Comparison of ENCODE assay signal across 12 cellular contexts in the genomic region with DNA sequence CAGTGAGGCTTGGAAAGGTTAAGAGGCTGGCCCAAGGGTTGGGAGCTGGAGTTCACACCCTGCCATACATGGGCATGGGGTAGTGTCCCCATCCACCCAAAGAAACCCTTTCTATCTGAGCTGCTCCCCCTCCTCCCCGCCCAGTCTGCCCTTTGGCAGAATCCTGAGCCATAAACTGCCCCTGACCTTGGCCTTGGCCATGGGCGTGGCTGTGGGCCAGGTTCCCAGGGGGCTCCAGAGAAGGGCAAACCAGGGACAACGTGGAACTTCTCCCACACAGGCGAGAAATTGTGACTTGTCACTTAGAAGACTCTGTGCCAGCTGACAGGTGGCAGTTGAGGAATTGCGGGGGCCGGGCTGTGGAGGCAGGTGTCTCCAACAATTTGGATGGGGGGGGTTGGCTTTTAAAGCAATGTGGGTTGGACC. TPM values are rescaled to one million over a fixed set of nuclear protein-coding genes. Genes with fewer than 3 reads are reported as not detected.
DNase-seq lines count a peak whose midpoint lies in the region; ATAC-seq and TF ChIP-seq lines count a peak whose summit lies in the region.
"Had no signal": no experiment of that assay in that cellular context is flagged by ENCODE, and none has a peak within 500 bp of the region (broad histone marks: within the 10 kb centered on the region; RNA-seq: fewer than 3 reads in every experiment).

No MANE protein-coding gene starts in this region.

- H3K9ac ChIP-seq in mesenchymal stem cell (ENCODE audit: low read length) = no peak overlapping the region

- no peak overlapping the region for H3K18ac ChIP-seq in mesenchymal stem cell (ENCODE audit: low read depth in 1 of 2, low read length in 2 of 2)

- H2AK5ac ChIP-seq in mesenchymal stem cell (ENCODE audit: low read length, severe bottlenecking) = no peak overlapping the region

- no peak overlapping the region for H3K14ac ChIP-seq in mesenchymal stem cell (ENCODE audit: low read length in 2 of 2)

- WGBS in mesenchymal stem cell = 87% methylated on average over 6 of the region's 6 CpGs

- H3K23ac ChIP-seq in mesenchymal stem cell (ENCODE audit: low read length in 2 of 2) = no peak overlapping the region

- H2BK12ac ChIP-seq in mesenchymal stem cell (ENCODE audit: low read length in 2 of 2) = no peak overlapping the region

- H4K8ac ChIP-seq in mesenchymal stem cell (ENCODE audit: low read length) = no peak overlapping the region

- peak; percentile 58 for DNase-seq in D341Med (ENCODE audit: low spot score)
- DNase-seq in Peyer's patch = no peak
- no peak for DNase-seq in endothelial cell (ENCODE audit: low spot score)
- DNase-seq in putamen (ENCODE audit: low spot score) = peak; percentile 79
- no peak for DNase-seq in mesenchymal stem cell
- no peak for DNase-seq in NCI-H446 (lab: John Stamatoyannopoulos, UW)
- DNase-seq in GM03348 (ENCODE audit: low spot score) = no peak
- DNase-seq: effector CD4-positive, alpha-beta T cell; KG1; NCI-H526 treated with DMSO at 0.1 percent for 48 hours; tibial artery had no signal

- no peaks in the 10 kb centered on the region for H3K9me3 Mint-ChIP-seq in endothelial cell (ENCODE audit: unreplicated experiment)

- no peak overlapping the region for H2BK5ac ChIP-seq in mesenchymal stem cell (ENCODE audit: low read depth, low read length, poor library complexity, severe bottlenecking)

- H3K79me1 ChIP-seq in mesenchymal stem cell (replicated peaks; ENCODE audit: low read length, poor library complexity, severe bottlenecking) = no peaks in the 10 kb centered on the region

- peaks cover 22% of the 10 kb centered on the region for H3K36me3 Mint-ChIP-seq in endothelial cell (ENCODE audit: low read depth, unreplicated experiment)

- no peak overlapping the region for H3K4ac ChIP-seq in mesenchymal stem cell (ENCODE audit: low read depth in 1 of 2, low read length in 2 of 2)

- H3K27me3 ChIP-seq in Peyer's patch (peaks cover 0 to 3% of the 10 kb centered on the region in 2 donors), mesenchymal stem cell (ENCODE audit: control insufficient read depth in 1 of 2, insufficient read depth in 1 of 2, low read length in 2 of 2) (peaks cover 18 to 28% of the 10 kb centered on the region in 2 experiments)

- H3K27me3 Mint-ChIP-seq in endothelial cell (ENCODE audit: unreplicated experiment) = peaks cover 7% of the 10 kb centered on the region

- no peak for ATAC-seq in HG02571 (IDR thresholded peaks at IDR 0.05; ENCODE audit: unreplicated experiment)

- no peaks in the 10 kb centered on the region for H3K36me3 ChIP-seq in Peyer's patch
- H3K36me3 ChIP-seq in mesenchymal stem cell (ENCODE audit: control insufficient read depth in 1 of 2, insufficient read depth in 2 of 2, low read depth in 1 of 2, low read length in 2 of 2) = no peaks in the 10 kb centered on the region
- H3K36me3 ChIP-seq: tibial artery had no signal

- peaks cover 69% of the 10 kb centered on the region for H3K4me1 Mint-ChIP-seq in endothelial cell (ENCODE audit: unreplicated experiment)

- peak overlapping the region; percentile 72 for H3K27ac Mint-ChIP-seq in endothelial cell (ENCODE audit: unreplicated experiment)

- no peak for TF ChIP-seq POLR2A in Peyer's patch (IDR thresholded peaks at IDR 0.05)

- H4K91ac ChIP-seq in mesenchymal stem cell (ENCODE audit: low read length) = no peak overlapping the region

- peak overlapping the region; percentile 11 for H3K4me3 Mint-ChIP-seq in endothelial cell (ENCODE audit: unreplicated experiment)

- H3K27ac ChIP-seq in Peyer's patch = peak overlapping the region; percentile 79 to 92 (median 82)
- no peak overlapping the region for H3K27ac ChIP-seq in mesenchymal stem cell (ENCODE audit: low read length, poor library complexity, severe bottlenecking)
- H3K27ac ChIP-seq: tibial artery had no signal

- H2BK15ac ChIP-seq in mesenchymal stem cell (ENCODE audit: low read depth, poor library complexity, severe bottlenecking) = no peak overlapping the region

- peak overlapping the region in 1 of 4 donors; percentile 38 for H3K4me3 ChIP-seq in Peyer's patch
- no peak overlapping the region for H3K4me3 ChIP-seq in mesenchymal stem cell (ENCODE audit: insufficient read depth in 1 of 2, low read depth in 1 of 2, low read length in 2 of 2)
- H3K4me3 ChIP-seq: tibial artery had no signal

- H3K4me1 ChIP-seq in Peyer's patch (peaks cover 0 to 14% (median 12%) of the 10 kb centered on the region in 4 donors), mesenchymal stem cell (ENCODE audit: control insufficient read depth, insufficient read depth, low read depth, low read length) (peaks cover 3% of the 10 kb centered on the region)

- H2BK120ac ChIP-seq in mesenchymal stem cell (ENCODE audit: low read depth, low read length) = no peak overlapping the region

- H3K9me3 ChIP-seq in Peyer's patch = no peaks in the 10 kb centered on the region
- no peaks in the 10 kb centered on the region for H3K9me3 ChIP-seq in mesenchymal stem cell (ENCODE audit: control insufficient read depth, low read length)
- H3K9me3 ChIP-seq: tibial artery had no signal

- no peak overlapping the region for H2AFZ ChIP-seq in mesenchymal stem cell (ENCODE audit: low read depth, low read length)

- H3K4me2 ChIP-seq in mesenchymal stem cell (ENCODE audit: low read length, poor library complexity, severe bottlenecking) = no peak overlapping the region

- no peak for TF ChIP-seq CTCF in Peyer's patch (IDR thresholded peaks at IDR 0.05)
- no peak for TF ChIP-seq CTCF in endothelial cell (IDR thresholded peaks at IDR 0.05; ENCODE audit: unreplicated experiment)

RNA-seq across cellular contexts. Expression of gene FAM78A, which starts 4.8 kb away (rescaled TPM):
- 1 to 10 TPM in 3 of 4 donors, under 1 TPM in 1; 0.95 to 8.3 (median 3.3) TPM for total RNA-seq in Peyer's patch
- 73.4 TPM for total RNA-seq in endothelial cell (ENCODE audit: unreplicated experiment)
- 0.72 TPM for polyA plus RNA-seq in mesenchymal stem cell (2013, experiment 1 of 2)
- 0.75 TPM for polyA plus RNA-seq in mesenchymal stem cell (2013, experiment 2 of 2)

RNA-seq across cellular contexts. Expression of gene PLPP7, which starts 18.0 kb away (rescaled TPM):
- 1 to 10 TPM; 1.3 to 3.3 (median 2.4) TPM for total RNA-seq in Peyer's patch
- 4.9 TPM for total RNA-seq in endothelial cell (ENCODE audit: unreplicated experiment)
- 0.17 TPM for polyA plus RNA-seq in mesenchymal stem cell (2013, experiment 1 of 2)
- 0.14 TPM for polyA plus RNA-seq in mesenchymal stem cell (2013, experiment 2 of 2)

Comparison
In these comparisons a context has a peak if more than half of its experiments do, and no peak if none do; other contexts are left out.
1. DNase-seq: peak in D341Med (single experiment) and putamen (single experiment); none in Peyer's patch (0 of 3), endothelial cell (single experiment), mesenchymal stem cell (single experiment), NCI-H446 (0 of 2) and GM03348 (single experiment).